8 cellular contexts compared by ENCODE assay signal in genomic region chr19:1400281-1401137, GRCh38. TPM values are rescaled to one million over a fixed set of nuclear protein-coding genes. Genes with fewer than 3 reads are reported as not detected.
DNase-seq lines count a peak whose midpoint lies in the region; ATAC-seq and TF ChIP-seq lines count a peak whose summit lies in the region.

No MANE protein-coding gene starts in this region.

- no peak for ATAC-seq in GM18861 (IDR thresholded peaks at IDR 0.05; ENCODE audit: unreplicated experiment)

- H3K4me3 Mint-ChIP-seq in glutamatergic neuron (ENCODE audit: unreplicated experiment): peak overlapping the region; percentile 52

- peaks cover 6% of the 10 kb centered on the region in 2 experiments for H3K4me1 ChIP-seq in trophoblast cell (ENCODE audit: control insufficient read depth in 1 of 2, insufficient read depth in 2 of 2, low read length in 2 of 2)

- peak overlapping the region; percentile 94 for H4K91ac ChIP-seq in trophoblast cell (ENCODE audit: low read depth, low read length)

- H4K12ac ChIP-seq in trophoblast cell (ENCODE audit: low read depth, low read length): peak overlapping the region; percentile 96

- peak overlapping the region; percentile 96 for H3K14ac ChIP-seq in trophoblast cell (ENCODE audit: low read length)

- peaks cover 8% of the 10 kb centered on the region for H3K79me1 ChIP-seq in trophoblast cell (ENCODE audit: low read length)

- no peak overlapping the region for H2BK12ac ChIP-seq in trophoblast cell (ENCODE audit: low read length)

- no peak overlapping the region for H3K27ac Mint-ChIP-seq in glutamatergic neuron (ENCODE audit: unreplicated experiment)

- peaks cover 5% of the 10 kb centered on the region for H3K9me3 ChIP-seq in trophoblast cell (ENCODE audit: insufficient read depth, low read depth, low read length)

- peaks cover 4% of the 10 kb centered on the region for H3K9me3 Mint-ChIP-seq in glutamatergic neuron (ENCODE audit: unreplicated experiment)

- peaks cover 6% of the 10 kb centered on the region for H3K79me2 ChIP-seq in trophoblast cell (ENCODE audit: control insufficient read depth, insufficient read depth, low read length, poor library complexity)

- H2AFZ ChIP-seq in trophoblast cell (ENCODE audit: insufficient read depth, low read length, poor library complexity): peak overlapping the region; percentile 99

- H4K8ac ChIP-seq in trophoblast cell (ENCODE audit: low read depth, low read length): peak overlapping the region; percentile 85

- no peak overlapping the region for H2BK5ac ChIP-seq in trophoblast cell (ENCODE audit: low read depth, low read length, poor library complexity)

- H3K18ac ChIP-seq in trophoblast cell (ENCODE audit: low read length): peak overlapping the region; percentile 93

- H2AK5ac ChIP-seq in trophoblast cell (ENCODE audit: low read length): peak overlapping the region; percentile 86

- no CpG with 5 or more reads among the region's 36 CpGs for WGBS in trophoblast cell (ENCODE audit: extremely low coverage, insufficient coverage, insufficient read length)

- no peak overlapping the region for H3K23ac ChIP-seq in trophoblast cell (ENCODE audit: low read length)

- DNase-seq in AG10803 (ENCODE audit: low read depth): peak; percentile 13
- DNase-seq in H7: peak; percentile 86
- DNase-seq in UCSD-AML1 (lab: John Stamatoyannopoulos, UW; ENCODE audit: unreplicated experiment): peak; percentile 19
- peak; percentile 51 for DNase-seq in glutamatergic neuron
- DNase-seq in trophoblast cell: peak in 1 of 2 donors; percentile 24
- DNase-seq in GF-D8 (lab: John Stamatoyannopoulos, UW): no peak
- no peak for DNase-seq in ureter (ENCODE audit: low spot score)

- H3K36me3 ChIP-seq in H7 (replicated peaks; ENCODE audit: control insufficient read depth, insufficient read depth, low read length) (no peaks in the 10 kb centered on the region), trophoblast cell (ENCODE audit: control insufficient read depth in 1 of 2, insufficient read depth in 2 of 2, low read length in 2 of 2) (no peaks in the 10 kb centered on the region)

- H3K4me2 ChIP-seq in trophoblast cell (ENCODE audit: low read length): peak overlapping the region; percentile 82

- no peaks in the 10 kb centered on the region for H3K36me3 Mint-ChIP-seq in glutamatergic neuron (ENCODE audit: unreplicated experiment)

- H3K27ac ChIP-seq in trophoblast cell (ENCODE audit: low read depth, low read length): no peak overlapping the region

- peaks cover 1% of the 10 kb centered on the region for H3K27me3 Mint-ChIP-seq in glutamatergic neuron (ENCODE audit: unreplicated experiment)

- TF ChIP-seq CTCF in AG10803 (conservative IDR thresholded peaks at IDR 0.05; ENCODE audit: low read length) (no peak), glutamatergic neuron (IDR thresholded peaks at IDR 0.05; ENCODE audit: partially characterized antibody, unreplicated experiment) (no peak)

- peak overlapping the region; percentile 56 for H3K4ac ChIP-seq in trophoblast cell (ENCODE audit: low read depth, low read length)

- H3K4me3 ChIP-seq in AG10803 (ENCODE audit: low read length) (peak overlapping the region; percentile 65), H7 (ENCODE audit: insufficient read depth, low read depth, low read length) (peak overlapping the region; percentile 82), trophoblast cell (ENCODE audit: low read depth, low read length) (peak overlapping the region; percentile 81)

- peaks cover 4% of the 10 kb centered on the region; the same call in 1 of the 2 replicates for H3K27me3 ChIP-seq in H7 (ENCODE audit: control insufficient read depth, insufficient read depth, low read length)
- H3K27me3 ChIP-seq in trophoblast cell (ENCODE audit: insufficient read depth, low read length): no peaks in the 10 kb centered on the region

- H3K4me1 Mint-ChIP-seq in glutamatergic neuron (ENCODE audit: low read depth, unreplicated experiment): no peaks in the 10 kb centered on the region

- peak overlapping the region; percentile 59 for H3K9ac ChIP-seq in trophoblast cell (ENCODE audit: low read length)

- H2BK120ac ChIP-seq in trophoblast cell (ENCODE audit: insufficient read depth, low read length, poor library complexity): peak overlapping the region; percentile 54

RNA-seq across cellular contexts. Expression of gene GAMT, which starts 0.8 kb away (rescaled TPM):
- total RNA-seq in H7 (2014; rRNA removed; shearing (Covaris generic)): 12.3 and 31.6 TPM in 2 replicates
- total RNA-seq in glutamatergic neuron (ENCODE audit: unreplicated experiment) (17.9 TPM), ureter (9.3 TPM)
- polyA plus RNA-seq in trophoblast cell (2013): 20.3 and 20.6 TPM in 2 replicates

RNA-seq across cellular contexts. Expression of gene DAZAP1, which starts 6.9 kb away (rescaled TPM):
- total RNA-seq in H7 (2014; rRNA removed; shearing (Covaris generic)): 196 and 198 TPM in 2 replicates
- total RNA-seq in glutamatergic neuron (ENCODE audit: unreplicated experiment): 135 TPM
- 126 and 130 TPM in 2 replicates for polyA plus RNA-seq in trophoblast cell (2013)
- 137 TPM for total RNA-seq in ureter

RNA-seq across cellular contexts. Expression of gene NDUFS7, which starts 16.8 kb away (rescaled TPM):
- total RNA-seq in H7 (2014; rRNA removed; shearing (Covaris generic)): 125 and 140 TPM in 2 replicates
- total RNA-seq in glutamatergic neuron (ENCODE audit: unreplicated experiment): 123 TPM
- 38.6 and 39.3 TPM in 2 replicates for polyA plus RNA-seq in trophoblast cell (2013)
- 93.5 TPM for total RNA-seq in ureter

RNA-seq across cellular contexts. Expression of gene RPS15, which starts 37.7 kb away (rescaled TPM):
- 1,494 and 1,693 TPM in 2 replicates for total RNA-seq in H7 (2014; rRNA removed; shearing (Covaris generic))
- total RNA-seq in glutamatergic neuron (ENCODE audit: unreplicated experiment): 603 TPM
- 1,862 and 1,936 TPM in 2 replicates for polyA plus RNA-seq in trophoblast cell (2013)
- total RNA-seq in ureter: 1,085 TPM

RNA-seq across cellular contexts. Expression of gene APC2, which starts 49.4 kb away (rescaled TPM):
- 0.11 and 0.31 TPM in 2 replicates for total RNA-seq in H7 (2014; rRNA removed; shearing (Covaris generic))
- 371 TPM for total RNA-seq in glutamatergic neuron (ENCODE audit: unreplicated experiment)
- polyA plus RNA-seq in trophoblast cell (2013): 0.18 and 0.40 TPM in 2 replicates
- total RNA-seq in ureter: 0.26 TPM

Comparison
In these comparisons a context has a peak if more than half of its experiments do, and no peak if none do; other contexts are left out.
1. DNase-seq: peak in AG10803 (single experiment), H7 (single experiment), UCSD-AML1 (single experiment) and glutamatergic neuron (single experiment); none in GF-D8 (single experiment) and ureter (single experiment).
2. Peak in every context shown above with its lines, with median percentiles within 50 percentile points of each other: H3K4me3 ChIP-seq.